1 cellular context compared by ENCODE assay signal in the genomic region with DNA sequence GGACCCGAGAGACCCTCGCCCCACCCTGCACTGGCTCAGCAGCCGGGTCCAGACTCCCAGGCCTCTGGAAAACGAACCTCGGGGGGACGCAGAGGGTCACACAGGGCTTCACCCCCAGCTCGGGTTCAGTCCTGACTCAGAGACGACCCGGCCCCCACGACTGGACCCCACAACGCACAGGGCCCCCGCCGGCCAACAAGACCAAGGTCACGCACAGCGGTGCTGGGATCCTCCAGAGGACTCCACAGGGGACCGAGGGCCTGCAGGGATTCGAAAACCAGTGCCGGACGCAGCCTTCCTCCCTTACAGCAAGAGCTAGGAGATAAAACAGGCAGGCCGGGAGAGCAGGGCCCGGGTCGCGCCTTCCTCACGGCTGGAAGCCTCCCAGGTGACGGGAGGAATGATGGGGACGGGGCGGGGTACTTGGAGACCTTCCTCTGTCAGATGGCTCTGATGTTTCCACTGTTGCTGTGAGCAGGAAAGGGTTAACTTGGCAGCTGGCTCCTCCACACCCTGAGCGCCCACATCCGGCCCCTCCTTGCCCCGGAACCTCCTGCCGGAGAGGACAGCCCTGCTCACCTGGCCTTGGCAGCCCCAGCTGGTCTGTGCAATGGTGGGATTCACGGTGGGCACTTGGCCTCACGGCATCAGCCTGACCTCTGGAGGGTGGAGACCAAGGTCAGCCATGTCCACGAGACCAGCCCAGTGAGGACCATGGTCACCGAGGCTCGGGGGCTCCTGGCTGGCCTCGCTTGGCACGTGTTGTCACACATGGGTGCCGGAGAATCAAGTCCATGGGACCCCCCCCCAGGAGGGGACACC.
A peak's percentile ranks its signal among the peaks of the same experiment; 100 is the strongest.
TF ChIP-seq lines count a peak whose summit lies in the region.

No MANE protein-coding gene starts in this region.

TF ChIP-seq in WTC11, 78 proteins besides CTCF, POLR2A, EP300 and RAD21 (continued from another document):
- TF ChIP-seq, protein P1, sequence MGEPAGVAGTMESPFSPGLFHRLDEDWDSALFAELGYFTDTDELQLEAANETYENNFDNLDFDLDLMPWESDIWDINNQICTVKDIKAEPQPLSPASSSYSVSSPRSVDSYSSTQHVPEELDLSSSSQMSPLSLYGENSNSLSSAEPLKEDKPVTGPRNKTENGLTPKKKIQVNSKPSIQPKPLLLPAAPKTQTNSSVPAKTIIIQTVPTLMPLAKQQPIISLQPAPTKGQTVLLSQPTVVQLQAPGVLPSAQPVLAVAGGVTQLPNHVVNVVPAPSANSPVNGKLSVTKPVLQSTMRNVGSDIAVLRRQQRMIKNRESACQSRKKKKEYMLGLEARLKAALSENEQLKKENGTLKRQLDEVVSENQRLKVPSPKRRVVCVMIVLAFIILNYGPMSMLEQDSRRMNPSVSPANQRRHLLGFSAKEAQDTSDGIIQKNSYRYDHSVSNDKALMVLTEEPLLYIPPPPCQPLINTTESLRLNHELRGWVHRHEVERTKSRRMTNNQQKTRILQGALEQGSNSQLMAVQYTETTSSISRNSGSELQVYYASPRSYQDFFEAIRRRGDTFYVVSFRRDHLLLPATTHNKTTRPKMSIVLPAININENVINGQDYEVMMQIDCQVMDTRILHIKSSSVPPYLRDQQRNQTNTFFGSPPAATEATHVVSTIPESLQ (CRISPR knock-in tag; IDR thresholded peaks at IDR 0.05): no peak
- TF ChIP-seq, protein P2, sequence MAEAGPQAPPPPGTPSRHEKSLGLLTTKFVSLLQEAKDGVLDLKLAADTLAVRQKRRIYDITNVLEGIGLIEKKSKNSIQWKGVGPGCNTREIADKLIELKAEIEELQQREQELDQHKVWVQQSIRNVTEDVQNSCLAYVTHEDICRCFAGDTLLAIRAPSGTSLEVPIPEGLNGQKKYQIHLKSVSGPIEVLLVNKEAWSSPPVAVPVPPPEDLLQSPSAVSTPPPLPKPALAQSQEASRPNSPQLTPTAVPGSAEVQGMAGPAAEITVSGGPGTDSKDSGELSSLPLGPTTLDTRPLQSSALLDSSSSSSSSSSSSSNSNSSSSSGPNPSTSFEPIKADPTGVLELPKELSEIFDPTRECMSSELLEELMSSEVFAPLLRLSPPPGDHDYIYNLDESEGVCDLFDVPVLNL (CRISPR knock-in tag; IDR thresholded peaks at IDR 0.05; ENCODE audit: borderline replicate concordance, low read depth): no peak
- TF ChIP-seq SP1 (CRISPR knock-in tag; conservative IDR thresholded peaks at IDR 0.05) (peak; percentile 70), PRRX2 (CRISPR knock-in tag; IDR thresholded peaks at IDR 0.05) (no peak), NFYB (CRISPR knock-in tag; conservative IDR thresholded peaks at IDR 0.05; ENCODE audit: low read depth) (no peak)
